ENCODE assay signal across 24 cellular contexts in the genomic region with DNA sequence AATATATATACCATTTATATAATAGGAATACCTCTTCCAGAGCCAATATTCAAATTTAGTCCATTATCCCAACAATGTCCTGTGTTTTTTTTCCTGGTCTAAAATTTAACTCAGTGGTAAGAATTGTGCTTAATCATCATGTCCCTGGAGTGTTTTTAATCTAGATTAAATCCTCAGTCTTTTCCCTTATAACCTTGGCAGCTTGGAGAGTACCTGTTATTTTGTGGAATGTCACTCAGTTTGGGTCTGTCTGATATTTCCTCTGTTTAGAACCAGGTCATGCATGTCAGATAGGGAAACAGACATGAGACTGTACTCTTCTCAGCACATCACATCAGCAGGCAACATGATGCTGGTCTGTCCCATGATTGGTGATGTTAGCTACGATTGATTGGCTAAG.
DNase-seq lines count a peak whose midpoint lies in the region; ATAC-seq, FAIRE-seq and TF ChIP-seq lines count a peak whose summit lies in the region.
"Had no signal": no experiment of that assay in that cellular context is flagged by ENCODE, and none has a peak within 500 bp of the region (broad histone marks: within the 10 kb centered on the region; RNA-seq: fewer than 3 reads in every experiment).

No MANE protein-coding gene starts in this region.

- CTCF ChIA-PET in A549 (lab: Yijun Ruan, JAX) (no interaction called here), K562 (lab: Yijun Ruan, JAX; ENCODE audit: low intra/inter-chr PET ratio) (no interaction called here)
- CTCF ChIA-PET in naive thymus-derived CD4-positive, alpha-beta T cell (lab: Charles Lee), result no interaction called here

- no peak for TF ChIP-seq POLR2A in A549 (IDR thresholded peaks at IDR 0.05; ENCODE audit: low read length)
- TF ChIP-seq POLR2A in K562 (conservative IDR thresholded peaks at IDR 0.05), result no peak

- H3K4me1 Mint-ChIP-seq in naive thymus-derived CD4-positive, alpha-beta T cell, result peaks cover 4 to 28% (median 16%) of the 10 kb centered on the region in 7 donors

- H3K9me3 Mint-ChIP-seq in naive thymus-derived CD4-positive, alpha-beta T cell, result peaks cover 0 to 3% (median 0%) of the 10 kb centered on the region in 11 donors
- H3K9me3 Mint-ChIP-seq: CD14-positive monocyte; CD4-positive, alpha-beta T cell; CD8-positive, alpha-beta memory T cell had no signal

- no peaks in the 10 kb centered on the region for H3K36me3 Mint-ChIP-seq in naive thymus-derived CD4-positive, alpha-beta T cell
- H3K36me3 Mint-ChIP-seq: CD14-positive monocyte; CD8-positive, alpha-beta memory T cell had no signal

- H3K9me3 ChIP-seq in A549 (no peaks in the 10 kb centered on the region), K562 (replicated peaks; ENCODE audit: control insufficient read depth, insufficient read depth, low read depth, low read length) (no peaks in the 10 kb centered on the region)
- H3K9me3 ChIP-seq in naive thymus-derived CD4-positive, alpha-beta T cell (ENCODE audit: control insufficient read depth in 2 of 3, low read length in 3 of 3), result no peaks in the 10 kb centered on the region
- H3K9me3 ChIP-seq: BE2C; BLaER1 treated with 17β-estradiol and CSF1 and Interleukin-3, amounts not matched to agents 10 nM and 100 nM; HAP-1 had no signal

- no peaks in the 10 kb centered on the region for H4K20me1 ChIP-seq in K562 (replicated peaks; ENCODE audit: control insufficient read depth, insufficient read depth, low read length)
- H4K20me1 ChIP-seq: BLaER1 treated with 17β-estradiol and CSF1 and Interleukin-3, amounts not matched to agents 10 nM and 100 nM had no signal

- no peaks in the 10 kb centered on the region for H3K27me3 ChIP-seq in K562 (ENCODE audit: control insufficient read depth in 2 of 2, insufficient read depth in 2 of 2, low read length in 2 of 2)
- no peaks in the 10 kb centered on the region for H3K27me3 ChIP-seq in naive thymus-derived CD4-positive, alpha-beta T cell (ENCODE audit: control insufficient read depth in 2 of 2, insufficient read depth in 2 of 2, low read length in 2 of 2)
- H3K27me3 ChIP-seq: BLaER1 treated with 17β-estradiol and CSF1 and Interleukin-3, amounts not matched to agents 10 nM and 100 nM had no signal

- no peak overlapping the region for H3K4me3 ChIP-seq in A549
- no peak overlapping the region for H3K4me3 ChIP-seq in K562
- H3K4me3 ChIP-seq in naive thymus-derived CD4-positive, alpha-beta T cell (ENCODE audit: low read length), result no peak overlapping the region
- H3K4me3 ChIP-seq: BLaER1 treated with 17β-estradiol and CSF1 and Interleukin-3, amounts not matched to agents 10 nM and 100 nM; HAP-1 had no signal

- H3K27ac Mint-ChIP-seq in naive thymus-derived CD4-positive, alpha-beta T cell, result no peak overlapping the region
- H3K27ac Mint-ChIP-seq: CD14-positive monocyte; CD4-positive, alpha-beta T cell; CD8-positive, alpha-beta memory T cell; HFFc6 had no signal

- TF ChIP-seq RAD21 in A549 (conservative IDR thresholded peaks at IDR 0.05 in 1 of 2, IDR thresholded peaks at IDR 0.05 in 1 of 2), result no peak
- no peak for TF ChIP-seq RAD21 in K562 (CRISPR knock-in tag; conservative IDR thresholded peaks at IDR 0.05 in 1 of 2, IDR thresholded peaks at IDR 0.05 in 1 of 2)

- H3K4me2 ChIP-seq in A549, result no peak overlapping the region
- no peak overlapping the region for H3K4me2 ChIP-seq in K562 (ENCODE audit: insufficient read depth, low read length)
- H3K4me2 ChIP-seq: BLaER1 treated with 17β-estradiol and CSF1 and Interleukin-3, amounts not matched to agents 10 nM and 100 nM had no signal

- TF ChIP-seq CTCF in A549 (IDR thresholded peaks at IDR 0.05), result no peak
- TF ChIP-seq CTCF in K562 (IDR thresholded peaks at IDR 0.05 in 2 of 3, conservative IDR thresholded peaks at IDR 0.05 in 1 of 3; ENCODE audit: insufficient read depth in 2 of 3, low read depth in 1 of 3, low read length in 3 of 3), result no peak

- DNase-seq in A549 (ENCODE audit: low read depth in 1 of 2, low spot score in 1 of 2), result no peak
- no peak for DNase-seq in K562 (ENCODE audit: extremely low read depth in 1 of 4, low spot score in 3 of 4)
- DNase-seq in glomerular visceral epithelial cell (ENCODE audit: extremely low spot score), result peak; percentile 29
- DNase-seq in naive thymus-derived CD4-positive, alpha-beta T cell, result no peak
- DNase-seq: ACHN; AML-193; BE2C; Calu3; CD4-positive, alpha-beta T cell; CD8-positive, alpha-beta memory T cell; DMS53; DMS79 treated with DMSO at 0.1 percent for 48 hours; GF-D8; GOT3; HFFc6 had no signal

- no peak overlapping the region for H3K9ac ChIP-seq in K562 (ENCODE audit: insufficient read depth in 1 of 2, low read depth in 2 of 2, low read length in 2 of 2)
- H3K9ac ChIP-seq: BLaER1 treated with 17β-estradiol and CSF1 and Interleukin-3, amounts not matched to agents 10 nM and 100 nM had no signal

- ATAC-seq in A549, result no peak
- no peak for ATAC-seq in K562
- ATAC-seq in naive thymus-derived CD4-positive, alpha-beta T cell, result no peak
- no peak for ATAC-seq in HG02798 (IDR thresholded peaks at IDR 0.05; ENCODE audit: poor library complexity, unreplicated experiment)
- no peak for ATAC-seq in GM19455 (IDR thresholded peaks at IDR 0.05; ENCODE audit: unreplicated experiment)

- WGBS in A549 (ENCODE audit: missing lambda C conversion rate), result 93% methylated on average over 1 of the region's 1 CpG
- 83% methylated on average over 1 of the region's 1 CpG for WGBS in K562 (ENCODE audit: insufficient coverage, low coverage, missing lambda C conversion rate)

- in situ Hi-C loops in K562 (cut with MboI), result no loop called here

- TF ChIP-seq EP300 in A549 (IDR thresholded peaks at IDR 0.05) (no peak), K562 (IDR thresholded peaks at IDR 0.05; ENCODE audit: low read length) (no peak)

- peak overlapping the region; percentile 74 to 79 for H3K27ac ChIP-seq in A549
- no peak overlapping the region for H3K27ac ChIP-seq in K562 (ENCODE audit: extremely low read depth, low read depth, low read length)
- no peak overlapping the region for H3K27ac ChIP-seq in naive thymus-derived CD4-positive, alpha-beta T cell (ENCODE audit: low read depth, low read length)
- H3K27ac ChIP-seq: 22Rv1; BLaER1 treated with 17β-estradiol and CSF1 and Interleukin-3, amounts not matched to agents 10 nM and 100 nM had no signal

- FAIRE-seq in A549 (lab: Jason Lieb, UNC), result no peak
- FAIRE-seq in K562 (lab: Jason Lieb, UNC), result no peak
- FAIRE-seq: GM12891, GM18507, H54 had no signal

- intact Hi-C loops in K562 (cut with micrococcal nuclease), result no loop called here
- intact Hi-C loops in naive thymus-derived CD4-positive, alpha-beta T cell (cut with micrococcal nuclease), result no loop called here

- H3K9me1 ChIP-seq in K562 (ENCODE audit: control insufficient read depth, insufficient read depth, low read length), result no peaks in the 10 kb centered on the region

- POLR2A ChIA-PET in A549 (lab: Yijun Ruan, JAX) (no interaction called here), K562 (lab: Yijun Ruan, JAX) (no interaction called here)
- POLR2A ChIA-PET in naive thymus-derived CD4-positive, alpha-beta T cell (lab: Charles Lee), result no interaction called here

- H2AFZ ChIP-seq in K562 (ENCODE audit: low read depth, low read length), result 0 out of 2 replicates have a peak overlapping the region, but pooled peaks have one; percentile 27

- H3K79me2 ChIP-seq in K562 (ENCODE audit: control insufficient read depth, insufficient read depth, low read length), result no peaks in the 10 kb centered on the region

- BruUV-seq in K562 (replicated peaks; lab: Mats Ljungman, UMichigan), result no TSS peak

- peaks cover 0 to 21% (median under 1%) of the 10 kb centered on the region in 5 donors for H3K27me3 Mint-ChIP-seq in naive thymus-derived CD4-positive, alpha-beta T cell
- H3K27me3 Mint-ChIP-seq: CD4-positive, alpha-beta T cell; CD8-positive, alpha-beta memory T cell had no signal

- H3K4me3 Mint-ChIP-seq in naive thymus-derived CD4-positive, alpha-beta T cell, result no peak overlapping the region
- H3K4me3 Mint-ChIP-seq: CD14-positive monocyte; CD4-positive, alpha-beta T cell; CD8-positive, alpha-beta memory T cell; HFFc6 had no signal

- H3K4me1 ChIP-seq in A549 (peaks cover 64% of the 10 kb centered on the region), K562 (replicated peaks in 1 of 2; ENCODE audit: control insufficient read depth in 2 of 2, insufficient read depth in 2 of 2, low read length in 2 of 2) (peaks cover 7 to 23% of the 10 kb centered on the region in 2 experiments; a peak in 4 of 5 replicates)
- peaks cover 0 to 4% of the 10 kb centered on the region in 2 donors for H3K4me1 ChIP-seq in naive thymus-derived CD4-positive, alpha-beta T cell (ENCODE audit: control insufficient read depth in 2 of 2, insufficient read depth in 2 of 2, low read length in 2 of 2)
- H3K4me1 ChIP-seq: BE2C, HAP-1 had no signal

- no peaks in the 10 kb centered on the region for H3K36me3 ChIP-seq in K562 (ENCODE audit: control insufficient read depth, insufficient read depth, low read length)
- no peaks in the 10 kb centered on the region for H3K36me3 ChIP-seq in naive thymus-derived CD4-positive, alpha-beta T cell (ENCODE audit: control insufficient read depth in 2 of 3, insufficient read depth in 3 of 3, low read length in 3 of 3)
- H3K36me3 ChIP-seq: BE2C; BLaER1 treated with 17β-estradiol and CSF1 and Interleukin-3, amounts not matched to agents 10 nM and 100 nM; HAP-1 had no signal

TF ChIP-seq in A549, 52 proteins besides CTCF, POLR2A, EP300 and RAD21 (continues in another document):
- TF ChIP-seq GATA3 (IDR thresholded peaks at IDR 0.05; ENCODE audit: borderline replicate concordance) (no peak), KDM1A (IDR thresholded peaks at IDR 0.05; ENCODE audit: low read depth) (no peak), MAFK (IDR thresholded peaks at IDR 0.05; ENCODE audit: partially characterized antibody) (no peak), NPAS2 (CRISPR knock-in tag; IDR thresholded peaks at IDR 0.05; ENCODE audit: borderline replicate concordance) (no peak), HOXB13 (CRISPR knock-in tag; IDR thresholded peaks at IDR 0.05; ENCODE audit: low read depth) (no peak)

TF ChIP-seq in K562, 482 proteins besides CTCF, POLR2A, EP300 and RAD21 (continues in another document):
- TF ChIP-seq MAFG (tag; conservative IDR thresholded peaks at IDR 0.05), result peak; percentile 36
- no peak for TF ChIP-seq LCOR (CRISPR knock-in tag; IDR thresholded peaks at IDR 0.05)
- TF ChIP-seq CBX2 (IDR thresholded peaks at IDR 0.05; ENCODE audit: insufficient read depth, low read length, poor library complexity, severe bottlenecking), result no peak
- TF ChIP-seq C11orf30 (IDR thresholded peaks at IDR 0.05; ENCODE audit: low read depth), result peak; percentile 64
- TF ChIP-seq BRD4 (IDR thresholded peaks at IDR 0.05), result no peak
- peak; percentile 58 for TF ChIP-seq ZNF316 (IDR thresholded peaks at IDR 0.05)

Comparison
In these comparisons a context has a peak if more than half of its experiments do, and no peak if none do; other contexts are left out.
1. H3K27ac ChIP-seq: peak in A549 (2 of 2); none in K562 (single experiment) and naive thymus-derived CD4-positive, alpha-beta T cell (single experiment).